ENCODE assay signal across 9 cellular contexts in genomic region chr1:211928222-211928856, GRCh38.
DNase-seq lines count a peak whose midpoint lies in the region; ATAC-seq and TF ChIP-seq lines count a peak whose summit lies in the region.
"Had no signal": no experiment of that assay in that cellular context is flagged by ENCODE, and none has a peak within 500 bp of the region (broad histone marks: within the 10 kb centered on the region; RNA-seq: fewer than 3 reads in every experiment).

No MANE protein-coding gene starts in this region.

- peak overlapping the region; percentile 43 to 45 for H3K4me3 ChIP-seq in neutrophil (ENCODE audit: low read depth in 1 of 2, low read length in 1 of 2)

- H3K9me3 ChIP-seq in neutrophil, result no peaks in the 10 kb centered on the region

- H3K27me3 ChIP-seq in neutrophil, result no peaks in the 10 kb centered on the region

- peaks cover 52% of the 10 kb centered on the region for H3K4me1 Mint-ChIP-seq in dendritic cell treated with granulocyte-macrophage colony-stimulating factor and Interleukin-4, amounts not matched to agents 40 ng/mL and 50 ng/mL, for 4 days (ENCODE audit: low read depth)

- peak overlapping the region; percentile 91 for H3K27ac ChIP-seq in neutrophil

- no peak for TF ChIP-seq CTCF in neutrophil (IDR thresholded peaks at IDR 0.05)

- peaks cover 36 to 37% of the 10 kb centered on the region in 2 experiments for H3K4me1 ChIP-seq in neutrophil (ENCODE audit: control insufficient read depth in 1 of 2, insufficient read depth in 1 of 2, low read depth in 1 of 2, low read length in 1 of 2)

- DNase-seq in HPDE6-E6E7 (ENCODE audit: extremely low spot score) (peak; percentile 69), NCI-H345 treated with DMSO at 0.1 percent for 48 hours (lab: John Stamatoyannopoulos, UW; ENCODE audit: unreplicated experiment) (peak; percentile 76), AG20443 (ENCODE audit: low spot score) (no peak)
- DNase-seq: natural killer cell; NK-92 treated with Interleukin-12 subunit alpha and Interleukin-12 subunit beta, amount 100 ng/mL, for 24 hours had no signal

- H3K9me3 Mint-ChIP-seq in dendritic cell treated with granulocyte-macrophage colony-stimulating factor and Interleukin-4, amounts not matched to agents 40 ng/mL and 50 ng/mL, for 4 days, result no peaks in the 10 kb centered on the region
- H3K9me3 Mint-ChIP-seq: natural killer cell had no signal

- H3K27ac Mint-ChIP-seq in dendritic cell treated with granulocyte-macrophage colony-stimulating factor and Interleukin-4, amounts not matched to agents 40 ng/mL and 50 ng/mL, for 4 days, result peak overlapping the region; percentile 78

- no peak for ATAC-seq in HG02981 (IDR thresholded peaks at IDR 0.05; ENCODE audit: unreplicated experiment)
- ATAC-seq in HG03521 (IDR thresholded peaks at IDR 0.05; ENCODE audit: unreplicated experiment), result no peak

- H3K36me3 Mint-ChIP-seq in dendritic cell treated with granulocyte-macrophage colony-stimulating factor and Interleukin-4, amounts not matched to agents 40 ng/mL and 50 ng/mL, for 4 days (ENCODE audit: low read depth), result no peaks in the 10 kb centered on the region
- H3K36me3 Mint-ChIP-seq: natural killer cell had no signal

- H3K36me3 ChIP-seq in neutrophil, result no peaks in the 10 kb centered on the region

- intact Hi-C loops in dendritic cell treated with granulocyte-macrophage colony-stimulating factor and Interleukin-4, amounts not matched to agents 40 ng/mL and 50 ng/mL, for 4 days (cut with micrococcal nuclease), result no loop called here

- H3K4me3 Mint-ChIP-seq in dendritic cell treated with granulocyte-macrophage colony-stimulating factor and Interleukin-4, amounts not matched to agents 40 ng/mL and 50 ng/mL, for 4 days, result no peak overlapping the region
- H3K4me3 Mint-ChIP-seq: natural killer cell had no signal

- H3K27me3 Mint-ChIP-seq in dendritic cell treated with granulocyte-macrophage colony-stimulating factor and Interleukin-4, amounts not matched to agents 40 ng/mL and 50 ng/mL, for 4 days, result no peaks in the 10 kb centered on the region
